ENCODE assay signal across 1 cellular context in genomic region chr21:46459024-46459355, GRCh38.
TF ChIP-seq lines count a peak whose summit lies in the region.

No MANE protein-coding gene starts in this region.

TF ChIP-seq in HCT116, 20 proteins besides CTCF, POLR2A, EP300 and RAD21 (continued from another document):
- TF ChIP-seq, protein P1, sequence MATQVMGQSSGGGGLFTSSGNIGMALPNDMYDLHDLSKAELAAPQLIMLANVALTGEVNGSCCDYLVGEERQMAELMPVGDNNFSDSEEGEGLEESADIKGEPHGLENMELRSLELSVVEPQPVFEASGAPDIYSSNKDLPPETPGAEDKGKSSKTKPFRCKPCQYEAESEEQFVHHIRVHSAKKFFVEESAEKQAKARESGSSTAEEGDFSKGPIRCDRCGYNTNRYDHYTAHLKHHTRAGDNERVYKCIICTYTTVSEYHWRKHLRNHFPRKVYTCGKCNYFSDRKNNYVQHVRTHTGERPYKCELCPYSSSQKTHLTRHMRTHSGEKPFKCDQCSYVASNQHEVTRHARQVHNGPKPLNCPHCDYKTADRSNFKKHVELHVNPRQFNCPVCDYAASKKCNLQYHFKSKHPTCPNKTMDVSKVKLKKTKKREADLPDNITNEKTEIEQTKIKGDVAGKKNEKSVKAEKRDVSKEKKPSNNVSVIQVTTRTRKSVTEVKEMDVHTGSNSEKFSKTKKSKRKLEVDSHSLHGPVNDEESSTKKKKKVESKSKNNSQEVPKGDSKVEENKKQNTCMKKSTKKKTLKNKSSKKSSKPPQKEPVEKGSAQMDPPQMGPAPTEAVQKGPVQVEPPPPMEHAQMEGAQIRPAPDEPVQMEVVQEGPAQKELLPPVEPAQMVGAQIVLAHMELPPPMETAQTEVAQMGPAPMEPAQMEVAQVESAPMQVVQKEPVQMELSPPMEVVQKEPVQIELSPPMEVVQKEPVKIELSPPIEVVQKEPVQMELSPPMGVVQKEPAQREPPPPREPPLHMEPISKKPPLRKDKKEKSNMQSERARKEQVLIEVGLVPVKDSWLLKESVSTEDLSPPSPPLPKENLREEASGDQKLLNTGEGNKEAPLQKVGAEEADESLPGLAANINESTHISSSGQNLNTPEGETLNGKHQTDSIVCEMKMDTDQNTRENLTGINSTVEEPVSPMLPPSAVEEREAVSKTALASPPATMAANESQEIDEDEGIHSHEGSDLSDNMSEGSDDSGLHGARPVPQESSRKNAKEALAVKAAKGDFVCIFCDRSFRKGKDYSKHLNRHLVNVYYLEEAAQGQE (IDR thresholded peaks at IDR 0.05; ENCODE audit: low read depth): no peak
- TF ChIP-seq YY1 (IDR thresholded peaks at IDR 0.05; ENCODE audit: extremely low read depth, insufficient replicate concordance, low read depth, low read length) (no peak), POLR2AphosphoS5 (IDR thresholded peaks at IDR 0.05; ENCODE audit: low read depth, low read length) (no peak), CEBPB (IDR thresholded peaks at IDR 0.05; ENCODE audit: low read depth) (no peak), EZH2 (IDR thresholded peaks at IDR 0.05) (no peak), SRF (IDR thresholded peaks at IDR 0.05; ENCODE audit: low read depth) (no peak), CBX3 (IDR thresholded peaks at IDR 0.05; ENCODE audit: low read depth) (no peak), JUND (IDR thresholded peaks at IDR 0.05) (no peak), ZFX (IDR thresholded peaks at IDR 0.05) (no peak)
- TF ChIP-seq, protein P2, sequence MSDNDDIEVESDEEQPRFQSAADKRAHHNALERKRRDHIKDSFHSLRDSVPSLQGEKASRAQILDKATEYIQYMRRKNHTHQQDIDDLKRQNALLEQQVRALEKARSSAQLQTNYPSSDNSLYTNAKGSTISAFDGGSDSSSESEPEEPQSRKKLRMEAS (IDR thresholded peaks at IDR 0.05): no peak
